ENCODE assay signal across 20 cellular contexts in the genomic region with DNA sequence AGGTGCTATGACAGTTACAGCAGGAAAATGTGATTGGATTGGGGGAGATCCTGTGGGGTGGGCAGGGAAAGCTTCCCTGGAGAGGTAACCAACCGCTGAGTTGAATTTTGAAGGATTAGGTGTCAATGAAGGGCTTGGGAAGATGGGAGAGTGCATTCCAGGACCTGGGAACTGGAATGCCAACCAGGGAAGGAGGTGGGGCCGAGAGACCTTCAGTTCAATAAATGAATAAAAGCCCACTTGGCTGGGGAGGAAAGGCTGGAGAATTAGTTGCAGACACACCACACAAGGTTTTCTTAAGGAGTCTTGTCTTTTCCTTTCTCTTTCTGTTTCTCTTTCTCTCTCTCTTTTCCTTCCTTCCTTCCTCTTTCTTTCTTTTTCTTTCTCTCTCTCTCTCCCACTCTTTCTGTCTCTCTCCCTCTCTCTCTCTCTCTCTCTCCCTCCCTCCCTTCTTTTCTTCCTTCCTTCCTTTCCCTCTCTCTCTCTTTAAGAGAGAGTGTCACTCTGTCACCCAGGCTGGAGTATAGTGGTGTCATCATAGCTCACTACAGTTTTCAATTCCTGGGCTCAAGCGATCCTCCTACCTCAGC. TPM values are rescaled to one million over a fixed set of nuclear protein-coding genes. Genes with fewer than 3 reads are reported as not detected.
A peak's percentile ranks its signal among the peaks of the same experiment; 100 is the strongest.
DNase-seq lines count a peak whose midpoint lies in the region; ATAC-seq, FAIRE-seq and TF ChIP-seq lines count a peak whose summit lies in the region.
"Had no signal": no experiment of that assay in that cellular context is flagged by ENCODE, and none has a peak within 500 bp of the region (broad histone marks: within the 10 kb centered on the region; RNA-seq: fewer than 3 reads in every experiment).

No MANE protein-coding gene starts in this region.

- H3K4me1 ChIP-seq in HepG2 (ENCODE audit: insufficient read depth, low read length) (peaks cover 46% of the 10 kb centered on the region), right lobe of liver (peaks cover 0 to 12% (median 0%) of the 10 kb centered on the region in 4 donors), RWPE2 (ENCODE audit: insufficient read depth, poor library complexity, severe bottlenecking) (peaks cover 20% of the 10 kb centered on the region)

- no peaks in the 10 kb centered on the region for H4K20me1 ChIP-seq in HepG2 (ENCODE audit: insufficient read depth, low read length)

- H3K4me3 ChIP-seq in HepG2 (replicated peaks in 1 of 3; ENCODE audit: insufficient read depth in 1 of 3, low read depth in 2 of 3, low read length in 3 of 3): peak overlapping the region in 1 of 3 experiments; percentile 7; a peak in 1 of 6 replicates
- H3K4me3 ChIP-seq in right lobe of liver: no peak overlapping the region
- no peak overlapping the region for H3K4me3 ChIP-seq in RWPE2 (ENCODE audit: severe bottlenecking)
- H3K4me3 ChIP-seq: GM12878, left ventricle myocardium inferior, psoas muscle had no signal

- TF ChIP-seq CTCF in HepG2 (CRISPR knock-in tag; IDR thresholded peaks at IDR 0.05) (no peak), right lobe of liver (IDR thresholded peaks at IDR 0.05) (no peak), RWPE2 (IDR thresholded peaks at IDR 0.05; ENCODE audit: poor library complexity, severe bottlenecking) (no peak)

- H3K9ac ChIP-seq in HepG2 (ENCODE audit: insufficient read depth, low read depth, low read length): no peak overlapping the region
- H3K9ac ChIP-seq: SK-N-SH had no signal

- 32% methylated on average over 3 of the region's 3 CpGs for WGBS in HepG2 (ENCODE audit: low lambda C conversion rate)
- WGBS in right lobe of liver (ENCODE audit: insufficient coverage, low coverage, low lambda C conversion rate, missing lambda C conversion rate): 47% methylated on average over 2 of the region's 3 CpGs

- TF ChIP-seq EP300 in HepG2 (IDR thresholded peaks at IDR 0.05; ENCODE audit: low read depth in 2 of 2, low read length in 2 of 2): no peak
- no peak for TF ChIP-seq EP300 in HepG2 (CRISPR knock-in tag; IDR thresholded peaks at IDR 0.05; ENCODE audit: borderline replicate concordance)

- H3K79me2 ChIP-seq in HepG2 (ENCODE audit: insufficient read depth, low read length): no peaks in the 10 kb centered on the region

- no peak overlapping the region for H3K27ac ChIP-seq in HepG2 (ENCODE audit: extremely low read length, insufficient read depth, low read length)
- H3K27ac ChIP-seq in right lobe of liver: no peak overlapping the region
- peak overlapping the region; percentile 90 for H3K27ac ChIP-seq in RWPE2 (ENCODE audit: poor library complexity, severe bottlenecking)
- H3K27ac ChIP-seq: left ventricle myocardium inferior, psoas muscle had no signal

- intact Hi-C loops in HepG2 (cut with micrococcal nuclease; ENCODE audit: unreplicated experiment) (loop anchor here (1.0 to 10.0 kb wide), 3 partner anchors 37 to 79 kb away; a partner anchor contains a TSS), right lobe of liver (cut with DNase I) (no loop called here)

- no peak for FAIRE-seq in HepG2 (lab: Jason Lieb, UNC)
- FAIRE-seq: GM12878 had no signal

- CTCF ChIA-PET in HepG2 (lab: Yijun Ruan, JAX; ENCODE audit: low intra/inter-chr PET ratio, low total read pairs): no interaction called here

- H3K9me3 ChIP-seq in HepG2 (ENCODE audit: low read length) (no peaks in the 10 kb centered on the region), right lobe of liver (no peaks in the 10 kb centered on the region), RWPE2 (ENCODE audit: severe bottlenecking) (no peaks in the 10 kb centered on the region)
- H3K9me3 ChIP-seq: left ventricle myocardium inferior, psoas muscle, SK-N-SH had no signal

- TF ChIP-seq POLR2A in HepG2 (IDR thresholded peaks at IDR 0.05; ENCODE audit: insufficient read depth in 1 of 2, low read depth in 2 of 2, low read length in 2 of 2) (no peak), right lobe of liver (IDR thresholded peaks at IDR 0.05) (no peak)

- H3K4me2 ChIP-seq in HepG2 (ENCODE audit: low read depth, low read length): peak overlapping the region; percentile 39; the same call in 1 of the 2 replicates
- H3K4me2 ChIP-seq: SK-N-SH had no signal

- no peak overlapping the region for H2AFZ ChIP-seq in HepG2 (ENCODE audit: low read length)

- ATAC-seq in HepG2 (no peak), right lobe of liver (no peak), RWPE2 (ENCODE audit: low read depth) (no peak), GM18498 (IDR thresholded peaks at IDR 0.05; ENCODE audit: unreplicated experiment) (no peak)
- ATAC-seq: CD8-positive, alpha-beta T cell; GM12878; psoas muscle; stimulated activated naive CD8-positive, alpha-beta T cell treated with anti-CD3 and anti-CD28 coated beads, Interleukin-15, Interleukin-2, amounts not matched to agents 100 U/mL and 50 U/mL, for 24 hours had no signal

- peaks cover 0 to 6% of the 10 kb centered on the region in 2 experiments; a peak in 2 of 5 replicates for H3K27me3 ChIP-seq in HepG2 (ENCODE audit: control insufficient read depth in 1 of 2, insufficient read depth in 2 of 2, low read length in 2 of 2)
- H3K27me3 ChIP-seq in right lobe of liver: no peaks in the 10 kb centered on the region
- no peaks in the 10 kb centered on the region for H3K27me3 ChIP-seq in RWPE2 (ENCODE audit: insufficient read depth, poor library complexity, severe bottlenecking)

- BruUV-seq in HepG2 (replicated peaks; lab: Mats Ljungman, UMichigan): no TSS peak

- in situ Hi-C loops in HepG2 (cut with HindIII; ENCODE audit: extremely low pct_ligation_motif_present, low pct_unique_long_range_greater_than_20kb): no loop called here

- TF ChIP-seq RAD21 in HepG2 (CRISPR knock-in tag; IDR thresholded peaks at IDR 0.05): no peak

- DNase-seq in HepG2 (ENCODE audit: low spot score): no peak
- DNase-seq in right lobe of liver: no peak
- no peak for DNase-seq in RWPE2 (ENCODE audit: low spot score)
- DNase-seq in iris pigment epithelial cell (ENCODE audit: low read depth): peak; percentile 12
- DNase-seq in NCI-H69 (lab: John Stamatoyannopoulos, UW): no peak
- no peak for DNase-seq in stimulated activated naive CD4-positive, alpha-beta T cell treated with Interleukin-2 at 50 U/mL for 16 hours (lab: John Stamatoyannopoulos, UW)
- DNase-seq in T1000 (lab: John Stamatoyannopoulos, UW): no peak
- DNase-seq: activated CD4-positive, alpha-beta memory T cell treated with anti-CD3 and anti-CD28 coated beads, Interleukin-2, amount 10 ng/mL, durations not matched to agents 7 days and 5 days; CD8-positive, alpha-beta T cell; GOT3; left ventricle myocardium inferior; naive B cell; NCI-H187 treated with DMSO at 0.1 percent for 48 hours; NCI-H510A treated with DMSO at 0.1 percent for 48 hours; psoas muscle; SK-N-SH; stimulated activated CD4-positive, alpha-beta T cell treated with anti-CD3 and anti-CD28 coated beads, Interleukin-12 subunit alpha, Interleukin-12 subunit beta, amount 100 ng/mL, for 4 hours; stimulated activated naive CD8-positive, alpha-beta T cell treated with anti-CD3 and anti-CD28 coated beads, Interleukin-15, Interleukin-2, amounts not matched to agents 100 U/mL and 50 U/mL, for 24 hours had no signal

- H3K36me3 ChIP-seq in HepG2 (replicated peaks in 1 of 2; ENCODE audit: control insufficient read depth in 1 of 2, insufficient read depth in 2 of 2, low read length in 2 of 2) (no peaks in the 10 kb centered on the region), right lobe of liver (no peaks in the 10 kb centered on the region), RWPE2 (ENCODE audit: low read depth) (no peaks in the 10 kb centered on the region)
- H3K36me3 ChIP-seq: left ventricle myocardium inferior had no signal

- POLR2A ChIA-PET in HepG2 (lab: Yijun Ruan, JAX): interaction anchor here (0.7 to 1.8 kb wide), 3 partner anchors 26 to 36 kb away, joined by 3 to 7 read pairs (median 3); no protein-coding TSS in a partner anchor

TF ChIP-seq in HepG2, 621 proteins besides CTCF, POLR2A, EP300 and RAD21 (continues in another document):
- TF ChIP-seq U2AF1 (optimal IDR thresholded peaks at IDR 0.05; ENCODE audit: low read depth, low read length): no peak
- no peak for TF ChIP-seq IRF2 (CRISPR knock-in tag; IDR thresholded peaks at IDR 0.05)
- no peak for TF ChIP-seq ZSCAN31 (CRISPR knock-in tag; IDR thresholded peaks at IDR 0.05; ENCODE audit: low read depth)
- TF ChIP-seq ZNF720 (CRISPR knock-in tag; IDR thresholded peaks at IDR 0.05): no peak

RNA-seq across cellular contexts. Expression of a gene that starts 3.3 kb away (rescaled TPM):
- total RNA-seq in HepG2 (2016; rRNA removed; fragmentation: Illumina TruSeq; extraction: Trizol) (1.3 and 2.2 TPM in 2 replicates), right lobe of liver (10 to 100 TPM in 2 of 6 experiments, 1 to 10 TPM in 4; 2.1 to 11.6 (median 6.8) TPM)
- 0.51 and 0.62 TPM in 2 replicates for total RNA-seq in HepG2 (2016; cell fraction: cytosol; rRNA removed; fragmentation: Illumina TruSeq; extraction: Trizol; ENCODE audit: low read depth)
- 1.5 and 2.1 TPM in 2 replicates for total RNA-seq in HepG2 (2016; cell fraction: insoluble cytoplasmic fraction; rRNA removed; fragmentation: Illumina TruSeq; extraction: Trizol)
- 0.62 and 0.68 TPM in 2 replicates for total RNA-seq in HepG2 (2016; cell fraction: membrane; rRNA removed; fragmentation: Illumina TruSeq; extraction: Trizol)
- total RNA-seq in HepG2 (2016; cell fraction: nucleus; rRNA removed; fragmentation: Illumina TruSeq; extraction: Trizol): 1.9 and 2.7 TPM in 2 replicates
- 1.6 and 1.7 TPM in 2 replicates for polyA plus RNA-seq in HepG2 (2011; rRNA removed)
- polyA plus RNA-seq in HepG2 (2011; cell fraction: cytosol; rRNA removed): 0.46 and 0.50 TPM in 2 replicates
- polyA plus RNA-seq in HepG2 (2011; cell fraction: nucleus; rRNA removed): 12.7 and 14.2 TPM in 2 replicates
- polyA plus RNA-seq in HepG2 (2012): 0.60 and 1.5 TPM in 2 replicates
- polyA plus RNA-seq in HepG2 (2016; cell fraction: cytosol; fragmentation: Illumina TruSeq; extraction: Trizol; ENCODE audit: low read depth): 0.05 and 0.12 TPM in 2 replicates
- 0.89 and 1.0 TPM in 2 replicates for polyA plus RNA-seq in HepG2 (2016; cell fraction: insoluble cytoplasmic fraction; fragmentation: Illumina TruSeq; extraction: Trizol; ENCODE audit: low read depth)
- 0.13 and 0.21 TPM in 2 replicates for polyA plus RNA-seq in HepG2 (2016; cell fraction: membrane; fragmentation: Illumina TruSeq; extraction: Trizol; ENCODE audit: low read depth)
- 6.2 and 6.6 TPM in 2 replicates for polyA plus RNA-seq in HepG2 (2016; cell fraction: nucleus; fragmentation: Illumina TruSeq; extraction: Trizol; ENCODE audit: insufficient read depth, low read depth)
- polyA minus RNA-seq in HepG2 (2011; rRNA and poly(A)+ RNA removed; ENCODE audit: low replicate concordance): 1.6 and 8.7 TPM in 2 replicates
- 0.79 and 0.97 TPM in 2 replicates for polyA minus RNA-seq in HepG2 (2011; cell fraction: cytosol; rRNA and poly(A)+ RNA removed)
- polyA minus RNA-seq in HepG2 (2011; cell fraction: nucleus; rRNA and poly(A)+ RNA removed): 1.3 and 2.4 TPM in 2 replicates
- total RNA-seq: GM12878 had no signal
